In genomic region chr12:75890141-75890540, GRCh38 we compare ENCODE assay signal across 19 cellular contexts.
DNase-seq lines count a peak whose midpoint lies in the region; ATAC-seq and TF ChIP-seq lines count a peak whose summit lies in the region.
"Had no signal": no experiment of that assay in that cellular context is flagged by ENCODE, and none has a peak within 500 bp of the region (broad histone marks: within the 10 kb centered on the region; RNA-seq: fewer than 3 reads in every experiment).

No MANE protein-coding gene starts in this region.

- H4K20me1 ChIP-seq in PC-3 (ENCODE audit: low read length) (no peaks in the 10 kb centered on the region), MM.1S (ENCODE audit: insufficient read depth, low read length) (no peaks in the 10 kb centered on the region)

- POLR2A ChIA-PET in PC-3 (lab: Charles Lee; ENCODE audit: unreplicated experiment), result no interaction called here

- H3K4me3 ChIP-seq in PC-3 (ENCODE audit: low read length) (no peak overlapping the region), MM.1S (ENCODE audit: low read length) (no peak overlapping the region)
- H3K4me3 ChIP-seq: gastrocnemius medialis, tibial artery had no signal

- CTCF ChIA-PET in PC-3 (lab: Charles Lee), result no interaction called here

- no peaks in the 10 kb centered on the region for H3K36me3 ChIP-seq in PC-3 (ENCODE audit: low read depth, low read length)
- H3K36me3 ChIP-seq in MM.1S (replicated peaks; ENCODE audit: insufficient read depth, low read length), result no peaks in the 10 kb centered on the region
- H3K36me3 ChIP-seq: brain microvascular endothelial cell, gastrocnemius medialis, tibial artery had no signal

- BruUV-seq in PC-3 (replicated peaks; lab: Mats Ljungman, UMichigan), result no TSS peak

- H3K79me2 ChIP-seq in PC-3 (ENCODE audit: low read length) (no peaks in the 10 kb centered on the region), MM.1S (ENCODE audit: low read length) (no peaks in the 10 kb centered on the region)

- ATAC-seq in PC-3 (no peak), sciatic nerve (peak; percentile 75), GM21423 (IDR thresholded peaks at IDR 0.05; ENCODE audit: unreplicated experiment) (no peak)
- ATAC-seq: activated CD8-positive, alpha-beta T cell treated with anti-CD3 and anti-CD28 coated beads, Interleukin-2, amount 10 ng/mL, durations not matched to agents 7 days and 5 days; gastrocnemius medialis; left colon; T-helper 17 cell had no signal

- H3K27me3 ChIP-seq in PC-3 (ENCODE audit: low read length) (no peaks in the 10 kb centered on the region), MM.1S (replicated peaks; ENCODE audit: insufficient read depth, low read length) (no peaks in the 10 kb centered on the region)
- H3K27me3 ChIP-seq: brain microvascular endothelial cell, gastrocnemius medialis, tibial artery had no signal

- H3K9me2 ChIP-seq in PC-3 (replicated peaks; ENCODE audit: low read length) (no peaks in the 10 kb centered on the region), MM.1S (replicated peaks; ENCODE audit: insufficient read depth, low read length) (no peaks in the 10 kb centered on the region)

- intact Hi-C loops in PC-3 (cut with micrococcal nuclease), result no loop called here
- intact Hi-C loops in sciatic nerve (cut with DNase I), result no loop called here

- DNase-seq in ELR (ENCODE audit: low read depth), result peak; percentile 39
- no peak for DNase-seq in PC-3
- peak; percentile 78 for DNase-seq in fibroblast of peridontal ligament (ENCODE audit: extremely low read depth)
- no peak for DNase-seq in sciatic nerve (ENCODE audit: low spot score)
- no peak for DNase-seq in middle frontal gyrus (ENCODE audit: extremely low spot score, low spot score)
- DNase-seq in MM.1S, result no peak
- DNase-seq in NOMO-1 treated with DMSO at 0.1 percent for 48 hours (lab: John Stamatoyannopoulos, UW; ENCODE audit: unreplicated experiment), result no peak
- DNase-seq: activated B cell treated with CpG ODN at 0.5 μM for 24 hours; activated CD8-positive, alpha-beta T cell treated with anti-CD3 and anti-CD28 coated beads, Interleukin-2, amount 10 ng/mL, durations not matched to agents 7 days and 5 days; brain microvascular endothelial cell; gastrocnemius medialis; left colon; NCI-H1436 treated with DMSO at 0.1 percent for 48 hours; NCI-H748 treated with DMSO at 0.1 percent for 48 hours; retina; stimulated activated naive CD4-positive, alpha-beta T cell; T-helper 17 cell; tibial artery had no signal

- TF ChIP-seq CTCF in PC-3 (conservative IDR thresholded peaks at IDR 0.05; ENCODE audit: low read depth, low read length), result no peak
- TF ChIP-seq CTCF in MM.1S (IDR thresholded peaks at IDR 0.05; ENCODE audit: low read length), result no peak

- H3K9me3 ChIP-seq in PC-3 (ENCODE audit: low read length) (no peaks in the 10 kb centered on the region), MM.1S (replicated peaks; ENCODE audit: insufficient read depth, low read length) (no peaks in the 10 kb centered on the region)
- H3K9me3 ChIP-seq: gastrocnemius medialis, tibial artery had no signal

- H3K4me2 ChIP-seq in PC-3 (ENCODE audit: low read length) (0 out of 2 replicates have a peak overlapping the region, but pooled peaks have one; percentile 41), MM.1S (ENCODE audit: low read depth, low read length) (no peak overlapping the region)

- H3K27ac ChIP-seq in PC-3 (ENCODE audit: low read length) (no peak overlapping the region), MM.1S (ENCODE audit: low read length) (no peak overlapping the region)
- H3K27ac ChIP-seq: brain microvascular endothelial cell, gastrocnemius medialis, tibial artery had no signal

- H3K4me1 ChIP-seq in PC-3 (ENCODE audit: insufficient read depth, low read length), result peaks cover 30% of the 10 kb centered on the region
- H3K4me1 ChIP-seq in MM.1S (ENCODE audit: low read length), result no peaks in the 10 kb centered on the region
- H3K4me1 ChIP-seq: gastrocnemius medialis, tibial artery had no signal

- no peaks in the 10 kb centered on the region for H3F3A ChIP-seq in PC-3 (ENCODE audit: low read length, unreplicated experiment)
- H3F3A ChIP-seq in MM.1S (ENCODE audit: insufficient read depth, low read length), result no peaks in the 10 kb centered on the region

- H2AFZ ChIP-seq in PC-3 (ENCODE audit: low read length) (0 out of 2 replicates have a peak overlapping the region, but pooled peaks have one; percentile 67), MM.1S (ENCODE audit: low read length) (no peak overlapping the region)

- H3K9ac ChIP-seq in PC-3 (ENCODE audit: low read length) (no peak overlapping the region), MM.1S (ENCODE audit: low read length) (no peak overlapping the region)

Comparison
In these comparisons a context has a peak if more than half of its experiments do, and no peak if none do; other contexts are left out.
1. DNase-seq: peak in ELR (single experiment) and fibroblast of peridontal ligament (single experiment); none in PC-3 (single experiment), sciatic nerve (single experiment), middle frontal gyrus (single experiment), MM.1S (single experiment) and NOMO-1 treated with DMSO at 0.1 percent for 48 hours (single experiment).